In the genomic region with DNA sequence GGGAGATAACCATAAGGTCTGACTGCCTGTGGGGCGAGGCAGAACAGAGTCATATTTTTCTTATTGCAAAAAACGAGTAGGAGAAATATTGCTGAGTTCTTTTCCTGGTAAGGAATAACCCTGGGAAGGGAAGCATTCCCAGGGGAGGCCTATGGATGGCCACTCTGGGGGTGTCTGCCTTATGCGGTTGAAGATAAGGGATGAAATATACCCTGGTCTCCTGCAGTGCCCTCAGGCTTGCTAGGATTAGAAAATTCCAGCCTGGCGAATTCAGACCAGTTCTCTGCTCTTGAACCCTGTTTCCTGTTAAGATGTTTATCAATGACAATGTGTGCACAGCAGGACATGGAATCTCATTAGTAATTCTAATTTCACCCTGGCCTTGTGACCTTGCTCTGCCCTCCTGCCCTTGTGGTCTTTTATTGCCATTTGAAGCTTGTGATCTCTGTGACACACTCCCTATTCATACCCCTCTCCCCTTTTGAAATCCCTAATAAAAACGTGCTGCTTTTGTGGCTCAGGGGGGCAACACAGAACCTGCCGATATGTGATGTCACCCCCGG, we compare ENCODE assay signal across 20 cellular contexts.
DNase-seq lines count a peak whose midpoint lies in the region; TF ChIP-seq lines count a peak whose summit lies in the region.
"Had no signal": no experiment of that assay in that cellular context is flagged by ENCODE, and none has a peak within 500 bp of the region (broad histone marks: within the 10 kb centered on the region; RNA-seq: fewer than 3 reads in every experiment).

No MANE protein-coding gene starts in this region.

- TF ChIP-seq CTCF in neural progenitor cell (IDR thresholded peaks at IDR 0.05) = no peak

- peaks cover 5% of the 10 kb centered on the region for H3K4me1 Mint-ChIP-seq in neural progenitor cell
- H3K4me1 Mint-ChIP-seq in T-helper 2 cell treated with Interferon-gamma antibody and Interleukin-4, amounts not matched to agents 5 μg/mL and 100 μg/mL, for 36 hours (ENCODE audit: low read depth) = no peaks in the 10 kb centered on the region

- peaks cover 2% of the 10 kb centered on the region for H3K27me3 Mint-ChIP-seq in neural progenitor cell (ENCODE audit: insufficient read depth, low read depth)
- H3K27me3 Mint-ChIP-seq in T-helper 2 cell treated with Interferon-gamma antibody and Interleukin-4, amounts not matched to agents 5 μg/mL and 100 μg/mL, for 36 hours (ENCODE audit: low read depth) = no peaks in the 10 kb centered on the region

- no peak overlapping the region for H3K23ac ChIP-seq in mesendoderm (ENCODE audit: low read length)

- no peak overlapping the region for H3K4me3 Mint-ChIP-seq in neural progenitor cell
- H3K4me3 Mint-ChIP-seq in T-helper 2 cell treated with Interferon-gamma antibody and Interleukin-4, amounts not matched to agents 5 μg/mL and 100 μg/mL, for 36 hours = no peak overlapping the region
- H3K4me3 Mint-ChIP-seq: CD8-positive, alpha-beta T cell had no signal

- H3K79me2 ChIP-seq in mesendoderm (ENCODE audit: control insufficient read depth, insufficient read depth, low read length) (no peaks in the 10 kb centered on the region), neural progenitor cell (ENCODE audit: low read depth) (no peaks in the 10 kb centered on the region)

- H3K27ac Mint-ChIP-seq in neural progenitor cell = peak overlapping the region; percentile 68
- H3K27ac Mint-ChIP-seq in T-helper 2 cell treated with Interferon-gamma antibody and Interleukin-4, amounts not matched to agents 5 μg/mL and 100 μg/mL, for 36 hours = no peak overlapping the region
- H3K27ac Mint-ChIP-seq: CD8-positive, alpha-beta T cell had no signal

- no peak overlapping the region for H3K56ac ChIP-seq in mesendoderm (ENCODE audit: low read length)

- no CpG with 5 or more reads among the region's 7 CpGs for WGBS in mesendoderm (ENCODE audit: extremely low coverage, insufficient coverage, low lambda C conversion rate)

- H2BK15ac ChIP-seq in mesendoderm (replicated peaks; ENCODE audit: low read depth) = no peak overlapping the region

- H3K4me3 ChIP-seq in mesendoderm (ENCODE audit: low read length) (no peak overlapping the region), neural progenitor cell (no peak overlapping the region)
- H3K4me3 ChIP-seq: A549, HAP-1 had no signal

- no peak overlapping the region for H2BK5ac ChIP-seq in mesendoderm (ENCODE audit: low read length)

- H3K9me3 ChIP-seq in neural progenitor cell (ENCODE audit: low read depth) = no peaks in the 10 kb centered on the region
- H3K9me3 ChIP-seq: A549, Caco-2, HAP-1 had no signal

- H4K5ac ChIP-seq in mesendoderm (ENCODE audit: low read length) = no peak overlapping the region

- no peaks in the 10 kb centered on the region for H3K27me3 ChIP-seq in mesendoderm (ENCODE audit: insufficient read depth, low read length, poor library complexity)
- H3K27me3 ChIP-seq in neural progenitor cell = no peaks in the 10 kb centered on the region

- H4K20me1 ChIP-seq in neural progenitor cell (ENCODE audit: low read depth) = no peaks in the 10 kb centered on the region

- no peak overlapping the region for H3K18ac ChIP-seq in mesendoderm (ENCODE audit: low read length)

- no peak overlapping the region for H3K27ac ChIP-seq in mesendoderm (ENCODE audit: low read depth, low read length)
- H3K27ac ChIP-seq in neural progenitor cell = no peak overlapping the region
- H3K27ac ChIP-seq: 22Rv1, A549 had no signal

- H3K4me2 ChIP-seq in mesendoderm (ENCODE audit: low read length) (no peak overlapping the region), neural progenitor cell (no peak overlapping the region)
- H3K4me2 ChIP-seq: A549 had no signal

- H3K4me1 ChIP-seq in mesendoderm (ENCODE audit: control insufficient read depth, low read depth, low read length) = no peaks in the 10 kb centered on the region
- H3K4me1 ChIP-seq in neural progenitor cell = no peaks in the 10 kb centered on the region
- H3K4me1 ChIP-seq: A549, Caco-2, HAP-1 had no signal

- no peak overlapping the region for H3K9ac ChIP-seq in mesendoderm (ENCODE audit: low read length)
- no peak overlapping the region for H3K9ac ChIP-seq in neural progenitor cell

- H2BK120ac ChIP-seq in mesendoderm (ENCODE audit: low read depth, low read length) = no peak overlapping the region

- no peaks in the 10 kb centered on the region for H3F3A ChIP-seq in neural progenitor cell (ENCODE audit: low read depth)

- no peaks in the 10 kb centered on the region for H3K36me3 ChIP-seq in mesendoderm (ENCODE audit: control insufficient read depth, insufficient read depth, low read length)
- no peaks in the 10 kb centered on the region for H3K36me3 ChIP-seq in neural progenitor cell
- H3K36me3 ChIP-seq: HAP-1 had no signal

- no peak overlapping the region for H2AFZ ChIP-seq in neural progenitor cell (replicated peaks)

- no peaks in the 10 kb centered on the region for H3K79me1 ChIP-seq in mesendoderm (ENCODE audit: low read length)

- H4K8ac ChIP-seq in mesendoderm (ENCODE audit: low read depth, low read length) = no peak overlapping the region

- peaks cover 13% of the 10 kb centered on the region for H3K9me3 Mint-ChIP-seq in neural progenitor cell
- H3K9me3 Mint-ChIP-seq in T-helper 2 cell treated with Interferon-gamma antibody and Interleukin-4, amounts not matched to agents 5 μg/mL and 100 μg/mL, for 36 hours = peaks cover 17% of the 10 kb centered on the region

- DNase-seq in DMS 273 (lab: John Stamatoyannopoulos, UW; ENCODE audit: unreplicated experiment) (peak; percentile 3), DMS 273 treated with DMSO at 0.1 percent for 48 hours (lab: John Stamatoyannopoulos, UW) (no peak), SK-N-DZ (ENCODE audit: low spot score) (peak; percentile 87), mesendoderm (peak; percentile 7), neural progenitor cell (ENCODE audit: low spot score) (no peak), kidney tubule cell (ENCODE audit: low spot score) (no peak)
- DNase-seq in stimulated activated CD8-positive, alpha-beta memory T cell treated with anti-CD3 and anti-CD28 coated beads, Interleukin-4, amount 100 ng/mL, for 48 hours = no peak
- no peak for DNase-seq in T-helper 2 cell treated with Interferon-gamma antibody and Interleukin-4, amounts not matched to agents 5 μg/mL and 100 μg/mL, for 36 hours (ENCODE audit: low spot score)
- DNase-seq: ACHN; AML-193; C1 segment of cervical spinal cord; Caco-2; CD8-positive, alpha-beta T cell; DMS53; DMS79 treated with DMSO at 0.1 percent for 48 hours; GF-D8; GOT3 had no signal

- no peak overlapping the region for H3K4ac ChIP-seq in mesendoderm (ENCODE audit: low read depth, low read length)

- H2AK5ac ChIP-seq in mesendoderm (ENCODE audit: low read length) = no peak overlapping the region

- H3K36me3 Mint-ChIP-seq in neural progenitor cell = peaks cover 5% of the 10 kb centered on the region
- no peaks in the 10 kb centered on the region for H3K36me3 Mint-ChIP-seq in T-helper 2 cell treated with Interferon-gamma antibody and Interleukin-4, amounts not matched to agents 5 μg/mL and 100 μg/mL, for 36 hours (ENCODE audit: low read depth)
- H3K36me3 Mint-ChIP-seq: CD8-positive, alpha-beta T cell had no signal

Comparison
In these comparisons a context has a peak if more than half of its experiments do, and no peak if none do; other contexts are left out.
1. DNase-seq: peak in DMS 273 (single experiment), SK-N-DZ (single experiment) and mesendoderm (single experiment); none in DMS 273 treated with DMSO at 0.1 percent for 48 hours (single experiment), neural progenitor cell (single experiment), stimulated activated CD8-positive, alpha-beta memory T cell treated with anti-CD3 and anti-CD28 coated beads, Interleukin-4, amount 100 ng/mL, for 48 hours (single experiment), kidney tubule cell (single experiment) and T-helper 2 cell treated with Interferon-gamma antibody and Interleukin-4, amounts not matched to agents 5 μg/mL and 100 μg/mL, for 36 hours (single experiment).